In genomic region chr22:28981818-28982499, GRCh38 we compare ENCODE assay signal across 1 cellular context.
TF ChIP-seq lines count a peak whose summit lies in the region.

No MANE protein-coding gene starts in this region.

TF ChIP-seq in HepG2, 621 proteins besides CTCF, POLR2A, EP300 and RAD21 (continued from another document and continues in another):
- TF ChIP-seq ZNF691 (CRISPR knock-in tag; IDR thresholded peaks at IDR 0.05; ENCODE audit: borderline replicate concordance, low read depth) (peak; percentile 54; the same call in 1 of the 2 replicates), ZNF335 (CRISPR knock-in tag; IDR thresholded peaks at IDR 0.05) (no peak), CREB1 (IDR thresholded peaks at IDR 0.05) (no peak), CREB1 (CRISPR knock-in tag; IDR thresholded peaks at IDR 0.05) (peak; percentile 63; the same call in 1 of the 2 replicates), ZNF138 (CRISPR knock-in tag; IDR thresholded peaks at IDR 0.05; ENCODE audit: low read depth) (no peak), ZNF513 (CRISPR knock-in tag; conservative IDR thresholded peaks at IDR 0.05) (no peak), PHB2 (IDR thresholded peaks at IDR 0.05; ENCODE audit: partially characterized antibody) (no peak), NFKBIZ (CRISPR knock-in tag; IDR thresholded peaks at IDR 0.05) (0 out of 2 replicates have a peak, but pooled peaks have one; percentile 72), ZKSCAN5 (CRISPR knock-in tag; IDR thresholded peaks at IDR 0.05) (no peak), SALL2 (CRISPR knock-in tag; IDR thresholded peaks at IDR 0.05) (no peak), TCF7 (IDR thresholded peaks at IDR 0.05; ENCODE audit: low read depth) (peak; percentile 97), SRY (CRISPR knock-in tag; IDR thresholded peaks at IDR 0.05) (no peak), CBFB (CRISPR knock-in tag; IDR thresholded peaks at IDR 0.05) (no peak), HDAC1 (CRISPR knock-in tag; IDR thresholded peaks at IDR 0.05) (peak; percentile 52), IRF1 (CRISPR knock-in tag; IDR thresholded peaks at IDR 0.05; ENCODE audit: low read depth) (no peak), MAF1 (CRISPR knock-in tag; IDR thresholded peaks at IDR 0.05; ENCODE audit: borderline replicate concordance) (no peak), NFKB2 (CRISPR knock-in tag; IDR thresholded peaks at IDR 0.05; ENCODE audit: borderline replicate concordance) (no peak), HIC2 (CRISPR knock-in tag; IDR thresholded peaks at IDR 0.05; ENCODE audit: low read depth) (no peak), ZNF441 (CRISPR knock-in tag; IDR thresholded peaks at IDR 0.05; ENCODE audit: borderline replicate concordance) (no peak), THYN1 (CRISPR knock-in tag; IDR thresholded peaks at IDR 0.05; ENCODE audit: borderline replicate concordance, low read depth) (no peak), ZBTB37 (CRISPR knock-in tag; IDR thresholded peaks at IDR 0.05) (no peak), NFAT5 (CRISPR knock-in tag; IDR thresholded peaks at IDR 0.05) (no peak), ELK4 (CRISPR knock-in tag; IDR thresholded peaks at IDR 0.05; ENCODE audit: borderline replicate concordance) (no peak), SNAI1 (CRISPR knock-in tag; IDR thresholded peaks at IDR 0.05; ENCODE audit: borderline replicate concordance) (no peak), ZNF777 (CRISPR knock-in tag; IDR thresholded peaks at IDR 0.05) (no peak), THAP11 (CRISPR knock-in tag; IDR thresholded peaks at IDR 0.05) (peak; percentile 55; the same call in 1 of the 2 replicates), ZNF276 (CRISPR knock-in tag; IDR thresholded peaks at IDR 0.05; ENCODE audit: low read depth) (no peak), SP1 (IDR thresholded peaks at IDR 0.05) (no peak), SP1 (CRISPR knock-in tag; IDR thresholded peaks at IDR 0.05) (0 out of 2 replicates have a peak, but pooled peaks have one; percentile 28), ZNF430 (CRISPR knock-in tag; IDR thresholded peaks at IDR 0.05) (peak; percentile 62; the same call in 1 of the 2 replicates), RXRB (CRISPR knock-in tag; IDR thresholded peaks at IDR 0.05; ENCODE audit: borderline replicate concordance) (peak; percentile 86; the same call in 1 of the 2 replicates), MAFF (IDR thresholded peaks at IDR 0.05; ENCODE audit: low read depth, low read length) (peak; percentile 75), ZMYM2 (CRISPR knock-in tag; IDR thresholded peaks at IDR 0.05) (peak; percentile 57; the same call in 1 of the 2 replicates), ZNF674 (CRISPR knock-in tag; IDR thresholded peaks at IDR 0.05; ENCODE audit: low read depth) (no peak), GPBP1L1 (CRISPR knock-in tag; IDR thresholded peaks at IDR 0.05) (no peak), HMGXB3 (CRISPR knock-in tag; IDR thresholded peaks at IDR 0.05; ENCODE audit: borderline replicate concordance) (peak; percentile 40; the same call in 1 of the 2 replicates), ZBTB20 (CRISPR knock-in tag; IDR thresholded peaks at IDR 0.05; ENCODE audit: borderline replicate concordance, low read depth) (no peak), ZNF230 (CRISPR knock-in tag; IDR thresholded peaks at IDR 0.05) (peak; percentile 75; the same call in 1 of the 2 replicates), ZNF282 (IDR thresholded peaks at IDR 0.05; ENCODE audit: partially characterized antibody) (no peak)
